Comparison of ENCODE assay signal across 10 cellular contexts in the genomic region with DNA sequence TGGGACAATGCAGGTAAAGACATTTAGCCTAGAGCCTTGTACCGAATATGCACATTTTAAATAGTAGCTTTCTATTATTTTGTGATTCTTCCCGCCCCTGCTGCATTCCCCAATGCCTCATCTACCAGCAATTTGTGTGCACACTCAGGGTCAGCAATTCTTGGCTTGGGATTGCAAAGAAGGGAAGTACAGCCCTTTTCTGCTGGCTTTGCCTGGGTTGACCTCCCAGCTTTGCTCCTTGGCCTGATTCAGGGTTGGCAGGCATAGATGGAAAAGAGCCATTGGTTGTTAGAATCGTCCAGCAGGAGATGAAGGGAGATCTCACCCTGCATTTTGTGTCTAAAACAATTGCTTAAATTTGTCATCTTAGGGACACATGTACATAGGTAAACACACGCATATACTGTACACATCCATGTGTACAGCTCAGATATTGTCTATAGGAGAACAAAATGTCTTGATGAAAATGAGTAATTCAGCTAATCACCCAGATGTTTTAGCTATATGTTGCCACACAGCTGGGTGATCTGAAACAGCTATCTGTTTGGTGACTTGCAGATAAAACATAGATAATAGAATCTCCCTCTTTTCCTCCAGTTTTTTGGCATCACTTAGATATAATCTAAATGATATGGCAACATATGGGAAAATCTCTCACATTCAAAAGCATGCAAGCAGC.
A peak's percentile ranks its signal among the peaks of the same experiment; 100 is the strongest.
DNase-seq lines count a peak whose midpoint lies in the region; ATAC-seq lines count a peak whose summit lies in the region.
"Had no signal": no experiment of that assay in that cellular context is flagged by ENCODE, and none has a peak within 500 bp of the region (broad histone marks: within the 10 kb centered on the region; RNA-seq: fewer than 3 reads in every experiment).

No MANE protein-coding gene starts in this region.

- ATAC-seq in GM18867 (IDR thresholded peaks at IDR 0.05; ENCODE audit: unreplicated experiment), result no peak

- H3K27me3 Mint-ChIP-seq in activated CD4-positive, alpha-beta T cell treated with anti-CD3 and anti-CD28 coated beads, Interleukin-2, amount 10 ng/mL, durations not matched to agents 7 days and 5 days, result no peaks in the 10 kb centered on the region

- no peak for DNase-seq in activated CD4-positive, alpha-beta T cell treated with anti-CD3 and anti-CD28 coated beads, Interleukin-2, amount 10 ng/mL, durations not matched to agents 7 days and 5 days
- DNase-seq in activated CD4-positive, alpha-beta T cell treated with anti-CD3 and anti-CD28 coated beads, Interleukin-2, amount 50 U/mL, for 4 hours, result no peak
- DNase-seq in amniotic epithelial cell (ENCODE audit: low read depth), result peak; percentile 19
- peak; percentile 39 for DNase-seq in kidney glomerular epithelial cell (lab: John Stamatoyannopoulos, UW)
- peak in 32 of 49 donors; percentile 6 to 55 (median 28) for DNase-seq in substantia nigra (lab: John Stamatoyannopoulos, UW)
- no peak for DNase-seq in NOMO-1 (lab: John Stamatoyannopoulos, UW; ENCODE audit: unreplicated experiment in 2 of 2)
- DNase-seq in stimulated activated naive CD4-positive, alpha-beta T cell treated with Interleukin-2 at 50 U/mL for 16 hours (lab: John Stamatoyannopoulos, UW), result no peak
- DNase-seq: activated effector memory CD4-positive, alpha-beta T cell treated with Interleukin-2 at 50 U/mL for 16 hours; NCI-H187 treated with DMSO at 0.1 percent for 48 hours had no signal

- H3K9me3 Mint-ChIP-seq in activated CD4-positive, alpha-beta T cell treated with anti-CD3 and anti-CD28 coated beads, Interleukin-2, amount 10 ng/mL, durations not matched to agents 7 days and 5 days, result peaks cover 7% of the 10 kb centered on the region

- CTCF ChIA-PET in activated CD4-positive, alpha-beta T cell treated with anti-CD3 and anti-CD28 coated beads, Interleukin-2, amount 10 ng/mL, durations not matched to agents 7 days and 5 days (lab: Charles Lee), result interaction anchor here (0.6 kb wide), 4 partner anchors 9 to 834 kb away, joined by 3 to 4 read pairs (median 3); no protein-coding TSS in a partner anchor

- peaks cover 42% of the 10 kb centered on the region for H3K4me1 Mint-ChIP-seq in activated CD4-positive, alpha-beta T cell treated with anti-CD3 and anti-CD28 coated beads, Interleukin-2, amount 10 ng/mL, durations not matched to agents 7 days and 5 days

- peak overlapping the region; percentile 89 for H3K27ac Mint-ChIP-seq in activated CD4-positive, alpha-beta T cell treated with anti-CD3 and anti-CD28 coated beads, Interleukin-2, amount 10 ng/mL, durations not matched to agents 7 days and 5 days

- peak overlapping the region; percentile 8 for H3K27ac ChIP-seq in substantia nigra (ENCODE audit: low read depth, low read length, poor library complexity, severe bottlenecking)

- POLR2A ChIA-PET in activated CD4-positive, alpha-beta T cell treated with anti-CD3 and anti-CD28 coated beads, Interleukin-2, amount 10 ng/mL, durations not matched to agents 7 days and 5 days (lab: Charles Lee), result no interaction called here

- peak overlapping the region; percentile 52 for H3K4me3 Mint-ChIP-seq in activated CD4-positive, alpha-beta T cell treated with anti-CD3 and anti-CD28 coated beads, Interleukin-2, amount 10 ng/mL, durations not matched to agents 7 days and 5 days

- H3K36me3 Mint-ChIP-seq in activated CD4-positive, alpha-beta T cell treated with anti-CD3 and anti-CD28 coated beads, Interleukin-2, amount 10 ng/mL, durations not matched to agents 7 days and 5 days (ENCODE audit: low read depth), result peaks cover 13% of the 10 kb centered on the region

Comparison
In these comparisons a context has a peak if more than half of its experiments do, and no peak if none do; other contexts are left out.
1. DNase-seq: peak in amniotic epithelial cell (single experiment), kidney glomerular epithelial cell (single experiment) and substantia nigra (32 of 49); none in activated CD4-positive, alpha-beta T cell treated with anti-CD3 and anti-CD28 coated beads, Interleukin-2, amount 10 ng/mL, durations not matched to agents 7 days and 5 days (single experiment), activated CD4-positive, alpha-beta T cell treated with anti-CD3 and anti-CD28 coated beads, Interleukin-2, amount 50 U/mL, for 4 hours (0 of 2), NOMO-1 (0 of 2) and stimulated activated naive CD4-positive, alpha-beta T cell treated with Interleukin-2 at 50 U/mL for 16 hours (single experiment).